Comparison of ENCODE assay signal across 12 cellular contexts in genomic region chr6:29886686-29887085, GRCh38. TPM values are rescaled to one million over a fixed set of nuclear protein-coding genes. Genes with fewer than 3 reads are reported as not detected.
DNase-seq lines count a peak whose midpoint lies in the region; ATAC-seq and TF ChIP-seq lines count a peak whose summit lies in the region.
"Had no signal": no experiment of that assay in that cellular context is flagged by ENCODE, and none has a peak within 500 bp of the region (broad histone marks: within the 10 kb centered on the region; RNA-seq: fewer than 3 reads in every experiment).

No MANE protein-coding gene starts in this region.

- H3K9me3 Mint-ChIP-seq in activated T-cell treated with anti-CD3 and anti-CD28 coated beads, Interleukin-2, amount 50 U/mL, for 24 hours = no peaks in the 10 kb centered on the region

- H3K9me2 ChIP-seq in hepatocyte (replicated peaks; ENCODE audit: insufficient read depth) = no peaks in the 10 kb centered on the region

- H3K27me3 ChIP-seq in RWPE2 (ENCODE audit: insufficient read depth, poor library complexity, severe bottlenecking) = no peaks in the 10 kb centered on the region
- H3K27me3 ChIP-seq in hepatocyte = peaks cover 8% of the 10 kb centered on the region
- no peaks in the 10 kb centered on the region for H3K27me3 ChIP-seq in spleen (replicated peaks in 1 of 7)

- ATAC-seq in RWPE2 (ENCODE audit: low read depth) = no peak

- H3K36me3 ChIP-seq in RWPE2 (ENCODE audit: low read depth) (no peaks in the 10 kb centered on the region), hepatocyte (replicated peaks; ENCODE audit: insufficient read depth, low read depth) (no peaks in the 10 kb centered on the region), spleen (peaks cover 0 to 7% (median 0%) of the 10 kb centered on the region in 6 donors)

- no peak overlapping the region for H3K27ac Mint-ChIP-seq in activated T-cell treated with anti-CD3 and anti-CD28 coated beads, Interleukin-2, amount 50 U/mL, for 24 hours

- H3K9me3 ChIP-seq in RWPE2 (ENCODE audit: severe bottlenecking) = no peaks in the 10 kb centered on the region
- H3K9me3 ChIP-seq in hepatocyte (ENCODE audit: low read depth) = no peaks in the 10 kb centered on the region
- H3K9me3 ChIP-seq in spleen = no peaks in the 10 kb centered on the region

- H2AFZ ChIP-seq in hepatocyte = no peak overlapping the region

- peak overlapping the region; percentile 94 for H3K4me2 ChIP-seq in hepatocyte

- H3K4me3 Mint-ChIP-seq in activated T-cell treated with anti-CD3 and anti-CD28 coated beads, Interleukin-2, amount 50 U/mL, for 24 hours = peak overlapping the region; percentile 12

- no peak for TF ChIP-seq POLR2A in spleen (IDR thresholded peaks at IDR 0.05)

- H3K27me3 Mint-ChIP-seq in activated T-cell treated with anti-CD3 and anti-CD28 coated beads, Interleukin-2, amount 50 U/mL, for 24 hours = no peaks in the 10 kb centered on the region

- H3K4me1 Mint-ChIP-seq in activated T-cell treated with anti-CD3 and anti-CD28 coated beads, Interleukin-2, amount 50 U/mL, for 24 hours (ENCODE audit: low read depth) = peaks cover 9% of the 10 kb centered on the region

- 88% methylated on average over 5 of the region's 5 CpGs for WGBS in hepatocyte (ENCODE audit: low lambda C conversion rate, missing lambda C conversion rate)
- WGBS in spleen, 5 donors = 34 to 61% (median 48%) methylated on average over 5 of the region's 5 CpGs; no CpG with 5 or more reads in 1 of the 5 donors

- H3K27ac ChIP-seq in RWPE2 (ENCODE audit: poor library complexity, severe bottlenecking) (no peak overlapping the region), hepatocyte (peak overlapping the region; percentile 91), spleen (peak overlapping the region in 6 of 8 donors; percentile 85 to 97 (median 88))

- no peak for DNase-seq in activated T-cell treated with anti-CD3 and anti-CD28 coated beads, Interleukin-2, amount 50 U/mL, for 24 hours
- no peak for DNase-seq in activated T-cell treated with anti-CD3 and anti-CD28 coated beads for 4 hours
- DNase-seq in RWPE2 (ENCODE audit: low spot score) = no peak
- DNase-seq in hepatocyte (ENCODE audit: low spot score) = no peak
- DNase-seq in spleen = no peak
- no peak for DNase-seq in cerebellar nuclear complex (lab: John Stamatoyannopoulos, UW)
- DNase-seq in dedifferentiated amniotic fluid mesenchymal stem cell (ENCODE audit: extremely low spot score) = no peak
- DNase-seq in Kasumi-1 (lab: John Stamatoyannopoulos, UW) = no peak
- DNase-seq: GF-D8, NCI-H345, retina, SHP77 treated with DMSO at 0.1 percent for 48 hours had no signal

- no peaks in the 10 kb centered on the region for H4K20me1 ChIP-seq in hepatocyte (ENCODE audit: insufficient read depth, poor library complexity, severe bottlenecking)

- H3K4me3 ChIP-seq in RWPE2 (ENCODE audit: severe bottlenecking) (peak overlapping the region; percentile 66), hepatocyte (no peak overlapping the region), spleen (peak overlapping the region in 2 of 8 donors; percentile 55 to 87)

- intact Hi-C loops in spleen (cut with DNase I; ENCODE audit: low total_unique reads) = loop anchor here (10.0 kb wide), 1 partner anchor 58 kb away; the partner anchor contains the start of gene HLA-A

- H3K36me3 Mint-ChIP-seq in activated T-cell treated with anti-CD3 and anti-CD28 coated beads, Interleukin-2, amount 50 U/mL, for 24 hours (ENCODE audit: low read depth) = peaks cover 2% of the 10 kb centered on the region

- TF ChIP-seq CTCF in RWPE2 (IDR thresholded peaks at IDR 0.05; ENCODE audit: poor library complexity, severe bottlenecking) (no peak), hepatocyte (IDR thresholded peaks at IDR 0.05; ENCODE audit: poor library complexity) (no peak), spleen (IDR thresholded peaks at IDR 0.05 in 8 of 11, conservative IDR thresholded peaks at IDR 0.05 in 3 of 11) (no peak)

- no peaks in the 10 kb centered on the region for H3K79me2 ChIP-seq in hepatocyte

- no peaks in the 10 kb centered on the region for H3K4me1 ChIP-seq in RWPE2 (ENCODE audit: insufficient read depth, poor library complexity, severe bottlenecking)
- H3K4me1 ChIP-seq in hepatocyte (ENCODE audit: insufficient read depth) = peaks cover 3% of the 10 kb centered on the region
- peaks cover 0 to 9% (median 7%) of the 10 kb centered on the region in 6 donors for H3K4me1 ChIP-seq in spleen

RNA-seq across cellular contexts. Expression of gene HLA-A, which starts 55.6 kb away (rescaled TPM):
- total RNA-seq in hepatocyte (293 and 339 TPM in 2 replicates), spleen (1,000 to 10,000 TPM; 1,154 to 1,886 (median 1,537) TPM)
- polyA plus RNA-seq in hepatocyte (349 and 350 TPM in 2 replicates), spleen (1,000 to 10,000 TPM; 1,280 to 1,749 (median 1,625) TPM)

RNA-seq across cellular contexts. Expression of gene HLA-G, which starts 59.1 kb away (rescaled TPM):
- total RNA-seq in hepatocyte (0.76 TPM in 1 of 2 replicates, not detected in the other), spleen (1 to 10 TPM in 5 of 7 donors, under 1 TPM in 1, not detected in 1; 0.86 to 9.6 (median 2.0) TPM)
- polyA plus RNA-seq in hepatocyte (2.6 and 2.8 TPM in 2 replicates), spleen (under 1 TPM; 0.15 to 0.90 (median 0.46) TPM)
